Comparison of ENCODE assay signal across 1 cellular context in genomic region chr11:13462928-13463778, GRCh38.
TF ChIP-seq lines count a peak whose summit lies in the region.

TSS of gene BTBD10 (minus strand) at chr11:13463222. CDS start at chr11:13445124, 18,098 bp downstream.

TF ChIP-seq in HepG2, 621 proteins besides CTCF, POLR2A, EP300 and RAD21 (continued from another document and continues in another):
- no peak for TF ChIP-seq EZH2 (conservative IDR thresholded peaks at IDR 0.05; ENCODE audit: low read depth, low read length)
- TF ChIP-seq POLR2AphosphoS5 (IDR thresholded peaks at IDR 0.05; ENCODE audit: low read depth, low read length): peak; percentile 98
- TF ChIP-seq ZNF34 (CRISPR knock-in tag; IDR thresholded peaks at IDR 0.05; ENCODE audit: borderline replicate concordance): peak; percentile 79; the same call in 1 of the 2 replicates
- TF ChIP-seq ZNF280B (CRISPR knock-in tag; IDR thresholded peaks at IDR 0.05; ENCODE audit: borderline replicate concordance): peak; percentile 81
- TF ChIP-seq ZNF446 (CRISPR knock-in tag; IDR thresholded peaks at IDR 0.05): no peak
- TF ChIP-seq ZNF180 (CRISPR knock-in tag; IDR thresholded peaks at IDR 0.05; ENCODE audit: borderline replicate concordance, low read depth): no peak
- no peak for TF ChIP-seq MNT (IDR thresholded peaks at IDR 0.05)
- no peak for TF ChIP-seq ZBTB37 (CRISPR knock-in tag; IDR thresholded peaks at IDR 0.05)
- peak; percentile 78; the same call in 1 of the 2 replicates for TF ChIP-seq SRY (CRISPR knock-in tag; IDR thresholded peaks at IDR 0.05)
- no peak for TF ChIP-seq RFX3 (CRISPR knock-in tag; IDR thresholded peaks at IDR 0.05)
- no peak for TF ChIP-seq ZNF841 (CRISPR knock-in tag; IDR thresholded peaks at IDR 0.05; ENCODE audit: borderline replicate concordance)
- peak; percentile 71 for TF ChIP-seq THRA (CRISPR knock-in tag; IDR thresholded peaks at IDR 0.05; ENCODE audit: borderline replicate concordance)
- TF ChIP-seq RORA (CRISPR knock-in tag; IDR thresholded peaks at IDR 0.05): no peak
- no peak for TF ChIP-seq FUBP1 (CRISPR knock-in tag; IDR thresholded peaks at IDR 0.05; ENCODE audit: borderline replicate concordance)
- peak; percentile 81 for TF ChIP-seq SMAD3 (CRISPR knock-in tag; IDR thresholded peaks at IDR 0.05)
- peak; percentile 87 for TF ChIP-seq KAT8 (CRISPR knock-in tag; IDR thresholded peaks at IDR 0.05)
- TF ChIP-seq ZNF362 (CRISPR knock-in tag; IDR thresholded peaks at IDR 0.05; ENCODE audit: borderline replicate concordance): no peak
- no peak; the same call in 1 of the 2 replicates for TF ChIP-seq MEIS2 (CRISPR knock-in tag; IDR thresholded peaks at IDR 0.05)
- no peak for TF ChIP-seq MZF1 (CRISPR knock-in tag; IDR thresholded peaks at IDR 0.05; ENCODE audit: borderline replicate concordance)
- TF ChIP-seq HDAC1 (CRISPR knock-in tag; IDR thresholded peaks at IDR 0.05): peak; percentile 56
- peak; percentile 63; the same call in 1 of the 2 replicates for TF ChIP-seq ZNF292 (CRISPR knock-in tag; IDR thresholded peaks at IDR 0.05; ENCODE audit: borderline replicate concordance, low read depth)
- peak; percentile 48; the same call in 1 of the 2 replicates for TF ChIP-seq MXD1 (CRISPR knock-in tag; IDR thresholded peaks at IDR 0.05)
- TF ChIP-seq NONO (IDR thresholded peaks at IDR 0.05): no peak
- TF ChIP-seq NONO (CRISPR knock-in tag; conservative IDR thresholded peaks at IDR 0.05): peak; percentile 89; the same call in 1 of the 2 replicates
- TF ChIP-seq THAP7 (CRISPR knock-in tag; IDR thresholded peaks at IDR 0.05): peak; percentile 87; the same call in 1 of the 2 replicates
- TF ChIP-seq ZNF746 (CRISPR knock-in tag; IDR thresholded peaks at IDR 0.05): no peak; the same call in 1 of the 2 replicates
- no peak for TF ChIP-seq ZKSCAN1 (IDR thresholded peaks at IDR 0.05; ENCODE audit: low read length)
- no peak; the same call in 1 of the 2 replicates for TF ChIP-seq ZXDC (CRISPR knock-in tag; IDR thresholded peaks at IDR 0.05)
- no peak for TF ChIP-seq ZNF703 (CRISPR knock-in tag; IDR thresholded peaks at IDR 0.05; ENCODE audit: borderline replicate concordance)
- TF ChIP-seq LCORL (IDR thresholded peaks at IDR 0.05): no peak
- TF ChIP-seq LCORL (CRISPR knock-in tag; IDR thresholded peaks at IDR 0.05): peak; percentile 58; the same call in 1 of the 2 replicates
- TF ChIP-seq CERS6 (CRISPR knock-in tag; IDR thresholded peaks at IDR 0.05): no peak
- TF ChIP-seq ZBTB7A (CRISPR knock-in tag; IDR thresholded peaks at IDR 0.05): no peak
- no peak for TF ChIP-seq EHMT2 (IDR thresholded peaks at IDR 0.05; ENCODE audit: borderline replicate concordance, low read depth, low read length)
- TF ChIP-seq ZNF572 (CRISPR knock-in tag; IDR thresholded peaks at IDR 0.05): no peak
- TF ChIP-seq KMT2A (CRISPR knock-in tag; IDR thresholded peaks at IDR 0.05): peak; percentile 94
- TF ChIP-seq ZNF17 (CRISPR knock-in tag; IDR thresholded peaks at IDR 0.05): no peak
- TF ChIP-seq CENPX (CRISPR knock-in tag; IDR thresholded peaks at IDR 0.05): no peak
- TF ChIP-seq KDM1A (CRISPR knock-in tag; IDR thresholded peaks at IDR 0.05): 0 out of 2 replicates have a peak, but pooled peaks have one; percentile 16
- TF ChIP-seq PRDM15 (CRISPR knock-in tag; IDR thresholded peaks at IDR 0.05): no peak
- TF ChIP-seq ZBTB44 (CRISPR knock-in tag; IDR thresholded peaks at IDR 0.05): no peak
- peak; percentile 19; the same call in 1 of the 2 replicates for TF ChIP-seq BRD4 (CRISPR knock-in tag; IDR thresholded peaks at IDR 0.05)
- TF ChIP-seq HNF4A (CRISPR knock-in tag; IDR thresholded peaks at IDR 0.05): peak; percentile 21; the same call in 1 of the 2 replicates
